12 cellular contexts compared by ENCODE assay signal in the genomic region with DNA sequence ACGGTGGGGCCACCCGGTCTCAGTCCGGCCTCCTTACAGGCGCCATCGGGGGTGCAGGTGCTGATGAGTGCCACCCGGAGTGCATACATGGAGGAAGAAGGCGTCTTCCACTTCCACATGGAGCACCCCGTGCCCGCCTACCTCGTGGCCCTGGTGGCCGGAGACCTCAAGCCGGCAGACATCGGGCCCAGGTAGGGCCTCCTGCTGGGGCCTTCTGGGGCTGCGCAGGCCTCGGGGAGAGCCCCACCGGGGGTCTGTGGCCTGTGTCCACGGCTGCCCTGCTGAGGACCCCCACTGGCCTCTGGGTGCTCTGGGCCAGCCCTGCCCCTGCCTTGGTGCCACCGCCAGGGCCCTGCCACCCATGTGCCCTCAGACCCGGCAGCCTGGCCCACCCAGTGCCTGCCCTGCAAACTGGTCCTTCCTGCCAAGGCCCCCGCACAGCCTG. TPM values are rescaled to one million over a fixed set of nuclear protein-coding genes. Genes with fewer than 3 reads are reported as not detected.
"Had no signal": no experiment of that assay in that cellular context is flagged by ENCODE, and none has a peak within 500 bp of the region (broad histone marks: within the 10 kb centered on the region; RNA-seq: fewer than 3 reads in every experiment).

No MANE protein-coding gene starts in this region.

- DNase-seq: activated B cell treated with CpG ODN at 0.5 μM for 24 hours; activated CD4-positive, alpha-beta T cell treated with anti-CD3 and anti-CD28 coated beads, Interleukin-2, amount 50 U/mL, for 1 hour; activated naive CD4-positive, alpha-beta T cell treated with anti-CD3 and anti-CD28 coated beads for 36 hours; endodermal cell; mesenchymal stem cell; occipital lobe had no signal

- H3K27ac Mint-ChIP-seq: activated B cell treated with CpG ODN at 0.5 μM for 24 hours; activated naive CD4-positive, alpha-beta T cell treated with anti-CD3 and anti-CD28 coated beads for 36 hours; activated T-helper 17 cell treated with anti-CD3 and anti-CD28 coated beads, Interleukin-2, amount 50 U/mL, for 72 hours; endodermal cell; nephron; stimulated activated effector memory CD8-positive, alpha-beta T cell treated with anti-CD3 and anti-CD28 coated beads, Interleukin-12 subunit alpha, Interleukin-12 subunit beta, amount 100 ng/mL, for 72 hours had no signal

- H3K4me1 Mint-ChIP-seq: nephron had no signal

- H3K27me3 Mint-ChIP-seq: activated B cell treated with CpG ODN at 0.5 μM for 24 hours; activated T-helper 17 cell treated with anti-CD3 and anti-CD28 coated beads, Interleukin-2, amount 50 U/mL, for 72 hours had no signal

- H3K9me3 Mint-ChIP-seq: activated B cell treated with CpG ODN at 0.5 μM for 24 hours; activated naive CD4-positive, alpha-beta T cell treated with anti-CD3 and anti-CD28 coated beads for 36 hours; activated T-helper 17 cell treated with anti-CD3 and anti-CD28 coated beads, Interleukin-2, amount 50 U/mL, for 72 hours; endodermal cell; nephron; stimulated activated effector memory CD8-positive, alpha-beta T cell treated with anti-CD3 and anti-CD28 coated beads, Interleukin-12 subunit alpha, Interleukin-12 subunit beta, amount 100 ng/mL, for 72 hours had no signal

- H3K27ac ChIP-seq: gastroesophageal sphincter had no signal

- H3K9me3 ChIP-seq: gastroesophageal sphincter had no signal

- H3K4me3 ChIP-seq: dorsolateral prefrontal cortex, gastroesophageal sphincter had no signal

- H3K4me3 Mint-ChIP-seq: activated B cell treated with CpG ODN at 0.5 μM for 24 hours; activated naive CD4-positive, alpha-beta T cell treated with anti-CD3 and anti-CD28 coated beads for 36 hours; activated T-helper 17 cell treated with anti-CD3 and anti-CD28 coated beads, Interleukin-2, amount 50 U/mL, for 72 hours; endodermal cell; nephron; stimulated activated effector memory CD8-positive, alpha-beta T cell treated with anti-CD3 and anti-CD28 coated beads, Interleukin-12 subunit alpha, Interleukin-12 subunit beta, amount 100 ng/mL, for 72 hours had no signal

- H3K27me3 ChIP-seq: dorsolateral prefrontal cortex, gastroesophageal sphincter had no signal

- ATAC-seq: activated T-helper 17 cell treated with anti-CD3 and anti-CD28 coated beads, Interleukin-2, amount 50 U/mL, for 72 hours; gastroesophageal sphincter; stimulated activated effector memory CD8-positive, alpha-beta T cell treated with anti-CD3 and anti-CD28 coated beads, Interleukin-12 subunit alpha, Interleukin-12 subunit beta, amount 100 ng/mL, for 72 hours had no signal

RNA-seq across cellular contexts. Expression of gene GPR35, which starts 52.2 kb away (rescaled TPM):
- total RNA-seq: epithelial cell of proximal tubule had no signal
